In genomic region chr13:94195715-94196114, GRCh38 we compare ENCODE assay signal across 14 cellular contexts.
DNase-seq lines count a peak whose midpoint lies in the region; ATAC-seq and TF ChIP-seq lines count a peak whose summit lies in the region.
"Had no signal": no experiment of that assay in that cellular context is flagged by ENCODE, and none has a peak within 500 bp of the region (broad histone marks: within the 10 kb centered on the region; RNA-seq: fewer than 3 reads in every experiment).

No MANE protein-coding gene starts in this region.

- H3K27me3 ChIP-seq in RWPE2 (ENCODE audit: insufficient read depth, poor library complexity, severe bottlenecking), result no peaks in the 10 kb centered on the region
- no peaks in the 10 kb centered on the region for H3K27me3 ChIP-seq in smooth muscle cell (ENCODE audit: low read depth)

- TF ChIP-seq CTCF in RWPE2 (IDR thresholded peaks at IDR 0.05; ENCODE audit: poor library complexity, severe bottlenecking) (no peak), fibroblast of mammary gland (conservative IDR thresholded peaks at IDR 0.05; ENCODE audit: control insufficient read depth, insufficient read depth, low read depth, low read length) (no peak), smooth muscle cell (IDR thresholded peaks at IDR 0.05; ENCODE audit: borderline replicate concordance, insufficient read depth, poor library complexity, severe bottlenecking) (no peak)

- no peaks in the 10 kb centered on the region for H3K9me3 ChIP-seq in RWPE2 (ENCODE audit: severe bottlenecking)
- no peaks in the 10 kb centered on the region for H3K9me3 ChIP-seq in smooth muscle cell (replicated peaks; ENCODE audit: low read depth)

- H2AFZ ChIP-seq in smooth muscle cell (ENCODE audit: low read depth), result no peak overlapping the region

- DNase-seq in NCI-H146 (lab: John Stamatoyannopoulos, UW) (peak; percentile 49), NCI-H146 treated with DMSO at 0.1 percent for 48 hours (lab: John Stamatoyannopoulos, UW; ENCODE audit: unreplicated experiment) (no peak), RWPE2 (ENCODE audit: low spot score) (no peak), fibroblast of mammary gland (ENCODE audit: low read depth) (peak; percentile 97), smooth muscle cell (lab: John Stamatoyannopoulos, UW; ENCODE audit: unreplicated experiment) (no peak), NCI-H1048 (lab: John Stamatoyannopoulos, UW) (no peak)
- no peak for DNase-seq in stimulated activated naive B cell treated with anti-CD40 and anti-IgM and Interleukin-4, amounts not matched to agents 10 μg/mL and 1 μg/mL and 100 μg/mL, for 72 hours
- DNase-seq: head of caudate nucleus had no signal

- peaks cover 0 to 3% of the 10 kb centered on the region in 2 donors for H3K27me3 Mint-ChIP-seq in stimulated activated naive B cell treated with anti-CD40 and anti-IgM and Interleukin-4, amounts not matched to agents 10 μg/mL and 1 μg/mL and 100 μg/mL, for 72 hours
- H3K27me3 Mint-ChIP-seq: activated T-helper 17 cell treated with anti-CD3 and anti-CD28 coated beads, Interleukin-2, amount 50 U/mL, for 72 hours; memory B cell; progenitor cell of endocrine pancreas had no signal

- no peaks in the 10 kb centered on the region for H3K79me2 ChIP-seq in smooth muscle cell (ENCODE audit: low read depth)

- peak; percentile 86 for ATAC-seq in RWPE2 (ENCODE audit: low read depth)
- ATAC-seq in GM19452 (IDR thresholded peaks at IDR 0.05; ENCODE audit: unreplicated experiment), result no peak
- no peak for ATAC-seq in stimulated activated naive B cell treated with anti-CD40 and anti-IgM and Interleukin-4, amounts not matched to agents 10 μg/mL and 1 μg/mL and 100 μg/mL, for 72 hours (replicated peaks)
- ATAC-seq: activated T-helper 17 cell treated with anti-CD3 and anti-CD28 coated beads, Interleukin-2, amount 50 U/mL, for 72 hours; HepG2; Right ventricle myocardium inferior had no signal

- H3K36me3 Mint-ChIP-seq in stimulated activated naive B cell treated with anti-CD40 and anti-IgM and Interleukin-4, amounts not matched to agents 10 μg/mL and 1 μg/mL and 100 μg/mL, for 72 hours, result no peaks in the 10 kb centered on the region
- H3K36me3 Mint-ChIP-seq: memory B cell had no signal

- H3K4me1 Mint-ChIP-seq in stimulated activated naive B cell treated with anti-CD40 and anti-IgM and Interleukin-4, amounts not matched to agents 10 μg/mL and 1 μg/mL and 100 μg/mL, for 72 hours, result peaks cover 0 to 3% of the 10 kb centered on the region in 2 donors
- H3K4me1 Mint-ChIP-seq: activated T-helper 17 cell treated with anti-CD3 and anti-CD28 coated beads, Interleukin-2, amount 50 U/mL, for 72 hours; memory B cell had no signal

- H4K20me1 ChIP-seq in smooth muscle cell (ENCODE audit: low read depth), result no peaks in the 10 kb centered on the region

- no peak overlapping the region for H3K27ac Mint-ChIP-seq in stimulated activated naive B cell treated with anti-CD40 and anti-IgM and Interleukin-4, amounts not matched to agents 10 μg/mL and 1 μg/mL and 100 μg/mL, for 72 hours
- H3K27ac Mint-ChIP-seq: activated T-helper 17 cell treated with anti-CD3 and anti-CD28 coated beads, Interleukin-2, amount 50 U/mL, for 72 hours; memory B cell; progenitor cell of endocrine pancreas had no signal

- H3K27ac ChIP-seq in RWPE2 (ENCODE audit: poor library complexity, severe bottlenecking) (no peak overlapping the region), smooth muscle cell (ENCODE audit: low read depth) (peak overlapping the region; percentile 40)

- H3K9me3 Mint-ChIP-seq in stimulated activated naive B cell treated with anti-CD40 and anti-IgM and Interleukin-4, amounts not matched to agents 10 μg/mL and 1 μg/mL and 100 μg/mL, for 72 hours, result no peaks in the 10 kb centered on the region
- H3K9me3 Mint-ChIP-seq: activated T-helper 17 cell treated with anti-CD3 and anti-CD28 coated beads, Interleukin-2, amount 50 U/mL, for 72 hours; memory B cell had no signal

- H3K4me2 ChIP-seq in smooth muscle cell, result peak overlapping the region; percentile 53

- H3K4me3 ChIP-seq in RWPE2 (ENCODE audit: severe bottlenecking) (no peak overlapping the region), fibroblast of mammary gland (ENCODE audit: control insufficient read depth, low read depth, low read length) (no peak overlapping the region), smooth muscle cell (no peak overlapping the region)

- no peak overlapping the region for H3K4me3 Mint-ChIP-seq in stimulated activated naive B cell treated with anti-CD40 and anti-IgM and Interleukin-4, amounts not matched to agents 10 μg/mL and 1 μg/mL and 100 μg/mL, for 72 hours
- H3K4me3 Mint-ChIP-seq: activated T-helper 17 cell treated with anti-CD3 and anti-CD28 coated beads, Interleukin-2, amount 50 U/mL, for 72 hours; memory B cell had no signal

- H3F3A ChIP-seq in smooth muscle cell (ENCODE audit: low read depth), result peaks cover 3% of the 10 kb centered on the region

- 41% methylated on average over 2 of the region's 2 CpGs for WGBS in smooth muscle cell (ENCODE audit: low lambda C conversion rate)

- H3K36me3 ChIP-seq in RWPE2 (ENCODE audit: low read depth) (no peaks in the 10 kb centered on the region), smooth muscle cell (ENCODE audit: low read depth) (no peaks in the 10 kb centered on the region)

- H3K9ac ChIP-seq in smooth muscle cell (ENCODE audit: low read depth), result no peak overlapping the region

- H3K4me1 ChIP-seq in RWPE2 (ENCODE audit: insufficient read depth, poor library complexity, severe bottlenecking) (peaks cover 4% of the 10 kb centered on the region), smooth muscle cell (ENCODE audit: low read depth) (no peaks in the 10 kb centered on the region)

Comparison
In these comparisons a context has a peak if more than half of its experiments do, and no peak if none do; other contexts are left out.
1. DNase-seq: peak in NCI-H146 (single experiment) and fibroblast of mammary gland (single experiment); none in NCI-H146 treated with DMSO at 0.1 percent for 48 hours (single experiment), RWPE2 (single experiment), smooth muscle cell (single experiment), stimulated activated naive B cell treated with anti-CD40 and anti-IgM and Interleukin-4, amounts not matched to agents 10 μg/mL and 1 μg/mL and 100 μg/mL, for 72 hours (single experiment) and NCI-H1048 (single experiment).